1 cellular context compared by ENCODE assay signal in genomic region chr1:173824315-173825081, GRCh38.
A peak's percentile ranks its signal among the peaks of the same experiment; 100 is the strongest.
TF ChIP-seq lines count a peak whose summit lies in the region.

Gene CENPL, minus strand, starts transcription at chr1:173824883. Its CDS starts 13,584 bp downstream, at chr1:173811299.
Gene DARS2, plus strand, starts transcription at chr1:173824673. Its CDS starts 557 bp downstream, at chr1:173825230.

TF ChIP-seq in HepG2, 621 proteins besides CTCF, POLR2A, EP300 and RAD21 (continued from another document and continues in another):
- TF ChIP-seq ZBTB10 (CRISPR knock-in tag; IDR thresholded peaks at IDR 0.05; ENCODE audit: borderline replicate concordance) (peak; percentile 28; the same call in 1 of the 2 replicates), ZNF644 (CRISPR knock-in tag; IDR thresholded peaks at IDR 0.05; ENCODE audit: low read depth) (no peak), CREM (IDR thresholded peaks at IDR 0.05) (peak; percentile 93), CREM (CRISPR knock-in tag; IDR thresholded peaks at IDR 0.05) (no peak), CREB1 (IDR thresholded peaks at IDR 0.05) (peak; percentile 73), CREB1 (CRISPR knock-in tag; IDR thresholded peaks at IDR 0.05) (peak; percentile 94), PHF21A (CRISPR knock-in tag; IDR thresholded peaks at IDR 0.05) (peak; percentile 72; the same call in 1 of the 2 replicates), ZNF75D (CRISPR knock-in tag; IDR thresholded peaks at IDR 0.05; ENCODE audit: borderline replicate concordance) (no peak), ARID2 (CRISPR knock-in tag; IDR thresholded peaks at IDR 0.05; ENCODE audit: borderline replicate concordance) (peak; percentile 19; the same call in 1 of the 2 replicates), ETV6 (CRISPR knock-in tag; conservative IDR thresholded peaks at IDR 0.05) (0 out of 2 replicates have a peak, but pooled peaks have one; percentile 42), RXRB (CRISPR knock-in tag; IDR thresholded peaks at IDR 0.05; ENCODE audit: borderline replicate concordance) (peak; percentile 7; the same call in 1 of the 2 replicates), ZNF317 (CRISPR knock-in tag; IDR thresholded peaks at IDR 0.05) (0 out of 2 replicates have a peak, but pooled peaks have one; percentile 32), SP4 (CRISPR knock-in tag; IDR thresholded peaks at IDR 0.05) (peak; percentile 64; the same call in 1 of the 2 replicates), TAF1 (CRISPR knock-in tag; IDR thresholded peaks at IDR 0.05) (peak; percentile 61), ASH2L (IDR thresholded peaks at IDR 0.05; ENCODE audit: insufficient read length, low read depth, low read length) (peak; percentile 95), ZNF501 (CRISPR knock-in tag; IDR thresholded peaks at IDR 0.05) (peak; percentile 95), ETS1 (CRISPR knock-in tag; IDR thresholded peaks at IDR 0.05) (no peak), HMGXB3 (CRISPR knock-in tag; IDR thresholded peaks at IDR 0.05; ENCODE audit: borderline replicate concordance) (peak; percentile 84), ZMAT5 (CRISPR knock-in tag; IDR thresholded peaks at IDR 0.05; ENCODE audit: borderline replicate concordance, low read depth) (no peak), MXI1 (IDR thresholded peaks at IDR 0.05; ENCODE audit: borderline replicate concordance, low read depth, low read length) (peak; percentile 49; the same call in 1 of the 3 replicates), ELF3 (CRISPR knock-in tag; IDR thresholded peaks at IDR 0.05) (peak; percentile 66), YEATS2 (CRISPR knock-in tag; IDR thresholded peaks at IDR 0.05; ENCODE audit: borderline replicate concordance) (peak; percentile 84; the same call in 1 of the 2 replicates), ZFP91 (CRISPR knock-in tag; IDR thresholded peaks at IDR 0.05; ENCODE audit: borderline replicate concordance) (peak; percentile 86), MNT (IDR thresholded peaks at IDR 0.05) (peak; percentile 50), ZNF878 (CRISPR knock-in tag; IDR thresholded peaks at IDR 0.05) (peak; percentile 90; the same call in 1 of the 2 replicates), ZFAT (CRISPR knock-in tag; conservative IDR thresholded peaks at IDR 0.05) (0 out of 2 replicates have a peak, but pooled peaks have one; percentile 28), REL (CRISPR knock-in tag; conservative IDR thresholded peaks at IDR 0.05) (0 out of 2 replicates have a peak, but pooled peaks have one; percentile 54), ZNF12 (CRISPR knock-in tag; IDR thresholded peaks at IDR 0.05) (peak; percentile 30; the same call in 1 of the 2 replicates), NKX3-1 (CRISPR knock-in tag; IDR thresholded peaks at IDR 0.05) (peak; percentile 36; the same call in 1 of the 2 replicates), TGIF2 (CRISPR knock-in tag; IDR thresholded peaks at IDR 0.05) (peak; percentile 75; the same call in 1 of the 2 replicates), ZC3H13 (CRISPR knock-in tag; IDR thresholded peaks at IDR 0.05) (peak; percentile 67; the same call in 1 of the 2 replicates), UBTF (CRISPR knock-in tag; IDR thresholded peaks at IDR 0.05) (peak; percentile 42; the same call in 1 of the 2 replicates), HOXD1 (CRISPR knock-in tag; IDR thresholded peaks at IDR 0.05) (no peak), RBM39 (IDR thresholded peaks at IDR 0.05; ENCODE audit: low read depth, low read length, poor library complexity, severe bottlenecking) (peak; percentile 87), FOXK1 (CRISPR knock-in tag; IDR thresholded peaks at IDR 0.05; ENCODE audit: borderline replicate concordance, low read depth) (0 out of 2 replicates have a peak, but pooled peaks have one; percentile 47), SOX13 (IDR thresholded peaks at IDR 0.05) (no peak), SOX13 (CRISPR knock-in tag; conservative IDR thresholded peaks at IDR 0.05 in 1 of 2, IDR thresholded peaks at IDR 0.05 in 1 of 2) (peak in 1 of 2 experiments; percentile 33; a peak in 1 of 4 replicates), PRDM10 (CRISPR knock-in tag; IDR thresholded peaks at IDR 0.05; ENCODE audit: low read depth) (no peak), THAP7 (CRISPR knock-in tag; IDR thresholded peaks at IDR 0.05) (0 out of 2 replicates have a peak, but pooled peaks have one; percentile 10), SIN3A (IDR thresholded peaks at IDR 0.05; ENCODE audit: borderline replicate concordance, low read depth, low read length) (peak; percentile 84), ATF1 (CRISPR knock-in tag; IDR thresholded peaks at IDR 0.05) (peak; percentile 91), MAFF (IDR thresholded peaks at IDR 0.05; ENCODE audit: low read depth, low read length) (no peak)
